Comparison of ENCODE assay signal across 28 cellular contexts in the genomic region with DNA sequence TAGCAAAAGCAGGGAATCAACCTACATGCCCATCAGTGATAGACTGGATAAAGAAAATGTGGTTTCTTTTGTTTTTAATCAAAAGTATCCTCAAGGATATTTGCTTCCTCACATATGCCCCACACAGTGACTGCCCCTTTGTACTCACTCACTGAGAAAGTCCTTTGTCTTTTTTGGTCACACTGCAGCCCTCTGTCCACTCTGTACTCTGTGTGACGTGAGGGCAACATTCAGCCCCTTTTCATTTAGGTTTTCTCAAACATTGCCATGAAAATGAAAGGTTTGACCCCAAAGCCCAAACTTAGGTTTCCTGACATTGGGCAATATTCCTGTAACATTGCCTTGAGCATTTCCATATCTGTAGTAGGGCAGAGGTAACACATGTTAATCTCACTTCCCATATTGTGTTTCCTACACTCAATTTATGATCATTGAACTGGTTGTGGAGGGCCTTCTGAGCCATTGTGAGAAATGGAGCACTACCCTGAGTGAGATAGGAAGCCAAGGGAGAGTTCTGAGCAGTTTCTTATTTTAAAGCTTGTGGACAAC.
DNase-seq lines count a peak whose midpoint lies in the region; ATAC-seq, FAIRE-seq and TF ChIP-seq lines count a peak whose summit lies in the region.
"Had no signal": no experiment of that assay in that cellular context is flagged by ENCODE, and none has a peak within 500 bp of the region (broad histone marks: within the 10 kb centered on the region; RNA-seq: fewer than 3 reads in every experiment).

No MANE protein-coding gene starts in this region.

- intact Hi-C loops in K562 (cut with micrococcal nuclease): loop anchor here (10.0 kb wide), 1 partner anchor 189 kb away; no protein-coding TSS in a partner anchor
- intact Hi-C loops in A673 (cut with micrococcal nuclease; ENCODE audit: unreplicated experiment): no loop called here

- in situ Hi-C loops in K562 (cut with MboI): no loop called here

- POLR2A ChIA-PET in K562 (lab: Yijun Ruan, JAX) (no interaction called here), A673 (lab: Charles Lee; ENCODE audit: low non-redundant PET) (interaction anchor here (0.5 kb wide), 1 partner anchor 1821 kb away, joined by 4 read pairs; no protein-coding TSS in a partner anchor)

- WGBS in K562 (ENCODE audit: insufficient coverage, low coverage, missing lambda C conversion rate): 33% methylated on average over 1 of the region's 1 CpG

- DNase-seq in NOMO-1 treated with DMSO at 0.1 percent for 48 hours (lab: John Stamatoyannopoulos, UW; ENCODE audit: unreplicated experiment) (peak; percentile 85), K562 (ENCODE audit: extremely low read depth in 1 of 4, low spot score in 3 of 4) (no peak), pons (ENCODE audit: low spot score) (peak; percentile 75), mesenteric fat pad (ENCODE audit: low spot score) (no peak), A673 (ENCODE audit: low spot score) (no peak), cortex of kidney (lab: John Stamatoyannopoulos, UW) (no peak), NK-92 (lab: John Stamatoyannopoulos, UW; ENCODE audit: unreplicated experiment) (no peak)
- DNase-seq: activated CD4-positive, alpha-beta T cell treated with anti-CD3 and anti-CD28 coated beads for 48 hours; activated naive CD4-positive, alpha-beta T cell treated with Interleukin-2 at 50 U/mL for 16 hours; activated T-cell treated with anti-CD3 and anti-CD28 coated beads, Interleukin-2, amount 50 U/mL, for 48 hours; adrenal gland; COR-L47; GDM1; natural killer cell; NCI-H1105 treated with DMSO at 0.1 percent for 48 hours; NCI-H1930; NCI-H524 treated with DMSO at 0.1 percent for 48 hours; ovary; SK-N-SH; stimulated activated CD4-positive, alpha-beta T cell treated with anti-CD3 and anti-CD28 coated beads, Interleukin-2, amount 100 ng/mL, for 24 hours had no signal

- CTCF ChIA-PET in K562 (lab: Yijun Ruan, JAX; ENCODE audit: low intra/inter-chr PET ratio) (no interaction called here), A673 (lab: Charles Lee) (no interaction called here)

- BruUV-seq in K562 (replicated peaks; lab: Mats Ljungman, UMichigan) (no TSS peak), A673 (replicated peaks; lab: Mats Ljungman, UMichigan) (no TSS peak)

- no peak overlapping the region for H3K9ac ChIP-seq in BLaER1 treated with 17β-estradiol and CSF1 and Interleukin-3, amounts not matched to agents 10 nM and 100 nM
- no peak overlapping the region for H3K9ac ChIP-seq in K562 (ENCODE audit: insufficient read depth in 1 of 2, low read depth in 2 of 2, low read length in 2 of 2)
- H3K9ac ChIP-seq: SK-N-SH had no signal

- no peaks in the 10 kb centered on the region for H3K79me2 ChIP-seq in K562 (ENCODE audit: control insufficient read depth, insufficient read depth, low read length)

- H3K4me2 ChIP-seq in BLaER1 treated with 17β-estradiol and CSF1 and Interleukin-3, amounts not matched to agents 10 nM and 100 nM: peak overlapping the region in 6 of 11 experiments; percentile 1 to 50 (median 30); a peak in 5 of 22 replicates
- no peak overlapping the region for H3K4me2 ChIP-seq in K562 (ENCODE audit: insufficient read depth, low read length)
- H3K4me2 ChIP-seq: SK-N-SH, smooth muscle cell had no signal

- no peaks in the 10 kb centered on the region for H3K27me3 ChIP-seq in BLaER1 treated with 17β-estradiol and CSF1 and Interleukin-3, amounts not matched to agents 10 nM and 100 nM
- no peaks in the 10 kb centered on the region for H3K27me3 ChIP-seq in K562 (ENCODE audit: control insufficient read depth in 2 of 2, insufficient read depth in 2 of 2, low read length in 2 of 2)
- no peaks in the 10 kb centered on the region for H3K27me3 ChIP-seq in A673 (replicated peaks; ENCODE audit: insufficient read depth, low read depth, low read length, poor library complexity)
- H3K27me3 ChIP-seq: adrenal gland, ovary had no signal

- no peak overlapping the region for H3K4me3 ChIP-seq in BLaER1 treated with 17β-estradiol and CSF1 and Interleukin-3, amounts not matched to agents 10 nM and 100 nM
- H3K4me3 ChIP-seq in K562 (no peak overlapping the region), A673 (ENCODE audit: low read depth, low read length, poor library complexity, severe bottlenecking) (no peak overlapping the region)
- H3K4me3 ChIP-seq: adrenal gland, ovary, smooth muscle cell had no signal

- no peak for TF ChIP-seq RAD21 in K562 (CRISPR knock-in tag; conservative IDR thresholded peaks at IDR 0.05 in 1 of 2, IDR thresholded peaks at IDR 0.05 in 1 of 2)

- no peak for ATAC-seq in K562
- ATAC-seq: HepG2, natural killer cell had no signal

- no peak for TF ChIP-seq CTCF in K562 (IDR thresholded peaks at IDR 0.05 in 2 of 3, conservative IDR thresholded peaks at IDR 0.05 in 1 of 3; ENCODE audit: insufficient read depth in 2 of 3, low read depth in 1 of 3, low read length in 3 of 3)
- no peak for TF ChIP-seq CTCF in A673 (conservative IDR thresholded peaks at IDR 0.05; ENCODE audit: low read depth, low read length)

- TF ChIP-seq EP300 in K562 (IDR thresholded peaks at IDR 0.05; ENCODE audit: low read length): no peak

- peak; percentile 54 for FAIRE-seq in K562 (lab: Jason Lieb, UNC)
- FAIRE-seq: A204.1, GM19239, HepG2, keratinocyte had no signal

- no peaks in the 10 kb centered on the region for H3K9me1 ChIP-seq in K562 (ENCODE audit: control insufficient read depth, insufficient read depth, low read length)

- no peaks in the 10 kb centered on the region for H4K20me1 ChIP-seq in BLaER1 treated with 17β-estradiol and CSF1 and Interleukin-3, amounts not matched to agents 10 nM and 100 nM
- H4K20me1 ChIP-seq in K562 (replicated peaks; ENCODE audit: control insufficient read depth, insufficient read depth, low read length): no peaks in the 10 kb centered on the region

- no peak for TF ChIP-seq POLR2A in K562 (conservative IDR thresholded peaks at IDR 0.05)

- H3K9me3 ChIP-seq in BLaER1 treated with 17β-estradiol and CSF1 and Interleukin-3, amounts not matched to agents 10 nM and 100 nM (replicated peaks in 1 of 11): no peaks in the 10 kb centered on the region
- no peaks in the 10 kb centered on the region for H3K9me3 ChIP-seq in K562 (replicated peaks; ENCODE audit: control insufficient read depth, insufficient read depth, low read depth, low read length)
- no peaks in the 10 kb centered on the region for H3K9me3 ChIP-seq in A673 (ENCODE audit: low read depth, low read length, poor library complexity, severe bottlenecking)
- H3K9me3 ChIP-seq: adrenal gland, ovary, SK-N-SH had no signal

- peaks cover 0 to 21% (median 3%) of the 10 kb centered on the region in 10 experiments; a peak in 7 of 20 replicates for H3K4me1 ChIP-seq in BLaER1 treated with 17β-estradiol and CSF1 and Interleukin-3, amounts not matched to agents 10 nM and 100 nM
- no peaks in the 10 kb centered on the region; a peak in 1 of 5 replicates for H3K4me1 ChIP-seq in K562 (replicated peaks in 1 of 2; ENCODE audit: control insufficient read depth in 2 of 2, insufficient read depth in 2 of 2, low read length in 2 of 2)
- no peaks in the 10 kb centered on the region for H3K4me1 ChIP-seq in A673 (ENCODE audit: insufficient read depth, low read length, poor library complexity, severe bottlenecking)

- no peaks in the 10 kb centered on the region for H3K36me3 ChIP-seq in BLaER1 treated with 17β-estradiol and CSF1 and Interleukin-3, amounts not matched to agents 10 nM and 100 nM
- no peaks in the 10 kb centered on the region for H3K36me3 ChIP-seq in K562 (ENCODE audit: control insufficient read depth, insufficient read depth, low read length)
- H3K36me3 ChIP-seq in A673 (ENCODE audit: insufficient read depth, low read length, poor library complexity, severe bottlenecking): no peaks in the 10 kb centered on the region
- H3K36me3 ChIP-seq: adrenal gland, ovary had no signal

- no peak overlapping the region for H3K27ac ChIP-seq in BLaER1 treated with 17β-estradiol and CSF1 and Interleukin-3, amounts not matched to agents 10 nM and 100 nM
- H3K27ac ChIP-seq in K562 (ENCODE audit: extremely low read depth, low read depth, low read length): no peak overlapping the region
- H3K27ac ChIP-seq in A673 (ENCODE audit: low read depth, low read length, poor library complexity, severe bottlenecking): no peak overlapping the region
- H3K27ac ChIP-seq: adrenal gland, ovary, RWPE1, VCaP had no signal

- H2AFZ ChIP-seq in K562 (ENCODE audit: low read depth, low read length): no peak overlapping the region

TF ChIP-seq in K562, 482 proteins besides CTCF, POLR2A, EP300 and RAD21 (continues in another document):
- TF ChIP-seq ZNF239 (CRISPR knock-in tag; IDR thresholded peaks at IDR 0.05): no peak
- TF ChIP-seq BRCA1 (IDR thresholded peaks at IDR 0.05): no peak
- no peak for TF ChIP-seq BRCA1 (CRISPR knock-in tag; IDR thresholded peaks at IDR 0.05)
- TF ChIP-seq RFX1 (IDR thresholded peaks at IDR 0.05): no peak
- TF ChIP-seq ZKSCAN3 (CRISPR knock-in tag; IDR thresholded peaks at IDR 0.05): no peak
- TF ChIP-seq, protein P1, sequence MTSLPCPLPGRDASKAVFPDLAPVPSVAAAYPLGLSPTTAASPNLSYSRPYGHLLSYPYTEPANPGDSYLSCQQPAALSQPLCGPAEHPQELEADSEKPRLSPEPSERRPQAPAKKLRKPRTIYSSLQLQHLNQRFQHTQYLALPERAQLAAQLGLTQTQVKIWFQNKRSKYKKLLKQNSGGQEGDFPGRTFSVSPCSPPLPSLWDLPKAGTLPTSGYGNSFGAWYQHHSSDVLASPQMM (CRISPR knock-in tag; IDR thresholded peaks at IDR 0.05): no peak
- TF ChIP-seq TRIM24 (IDR thresholded peaks at IDR 0.05): peak; percentile 26 to 43; a peak in 1 of 4 replicates
- TF ChIP-seq CEBPG (CRISPR knock-in tag; IDR thresholded peaks at IDR 0.05): no peak
- peak; percentile 63 to 78 for TF ChIP-seq CEBPG (tag; conservative IDR thresholded peaks at IDR 0.05 in 1 of 2, IDR thresholded peaks at IDR 0.05 in 1 of 2)

Comparison
In these comparisons a context has a peak if more than half of its experiments do, and no peak if none do; other contexts are left out.
1. DNase-seq: peak in NOMO-1 treated with DMSO at 0.1 percent for 48 hours (single experiment) and pons (single experiment); none in K562 (0 of 4), mesenteric fat pad (single experiment), A673 (single experiment), cortex of kidney (single experiment) and NK-92 (single experiment).